ENCODE assay signal across 38 cellular contexts in the genomic region with DNA sequence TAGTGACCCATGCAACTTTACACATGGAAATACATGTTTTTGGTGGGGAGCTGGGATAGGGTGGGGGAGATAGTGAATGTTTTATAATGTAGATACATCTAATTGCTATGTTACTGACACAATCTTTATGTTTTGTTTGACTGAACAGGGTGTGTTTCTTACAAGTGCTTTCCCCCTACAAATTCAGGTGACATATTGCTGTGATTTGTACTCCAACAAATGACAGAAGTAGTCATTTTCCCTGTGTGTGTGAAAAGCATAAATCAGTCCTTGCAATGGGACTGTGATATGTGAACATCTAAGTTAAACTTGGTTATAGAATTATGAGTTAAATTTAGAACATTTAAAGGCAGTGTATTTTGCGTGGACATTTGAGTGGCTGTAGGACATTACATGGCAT. TPM values are rescaled to one million over a fixed set of nuclear protein-coding genes. Genes with fewer than 3 reads are reported as not detected.
"Had no signal": no experiment of that assay in that cellular context is flagged by ENCODE, and none has a peak within 500 bp of the region (broad histone marks: within the 10 kb centered on the region; RNA-seq: fewer than 3 reads in every experiment).

No MANE protein-coding gene starts in this region.

- DNase-seq: Karpas-422, Kasumi-1, KG1, MG63, MM.1S, MV-4-11, NCI-H1048, NCI-H1092, NCI-H1092 treated with DMSO at 0.1 percent for 48 hours, NCI-H1105, NCI-H1105 treated with DMSO at 0.1 percent for 48 hours, NCI-H1417 treated with DMSO at 0.1 percent for 48 hours, NCI-H1436, NCI-H1436 treated with DMSO at 0.1 percent for 48 hours, NCI-H146, NCI-H1694, NCI-H1694 treated with DMSO at 0.1 percent for 48 hours, NCI-H187, NCI-H187 treated with DMSO at 0.1 percent for 48 hours, NCI-H1930, NCI-H2029, NCI-H2029 treated with DMSO at 0.1 percent for 48 hours, NCI-H2081, NCI-H2081 treated with DMSO at 0.1 percent for 48 hours, NCI-H2107, NCI-H2171, NCI-H2171 treated with DMSO at 0.1 percent for 48 hours, NCI-H2227 treated with DMSO at 0.1 percent for 48 hours, NCI-H226, NCI-H345, NCI-H446, NCI-H446 treated with DMSO at 0.1 percent for 48 hours, NCI-H510A had no signal

- H3K27me3 ChIP-seq: MG63 had no signal

- H3K9ac ChIP-seq: KMS-11 had no signal

- H3K9me3 ChIP-seq: MG63 had no signal

- H3K4me3 ChIP-seq: MG63 had no signal

- H3K36me3 ChIP-seq: MG63 had no signal

- H3K4me2 ChIP-seq: KMS-11 had no signal

- H3K27ac ChIP-seq: KMS-11 had no signal

RNA-seq across cellular contexts. Expression of a gene that starts 27.3 kb away (rescaled TPM):
- total RNA-seq: LHCN-M2, M059J, MCF 10A, NCI-H460 had no signal
